ENCODE assay signal across 11 cellular contexts in the genomic region with DNA sequence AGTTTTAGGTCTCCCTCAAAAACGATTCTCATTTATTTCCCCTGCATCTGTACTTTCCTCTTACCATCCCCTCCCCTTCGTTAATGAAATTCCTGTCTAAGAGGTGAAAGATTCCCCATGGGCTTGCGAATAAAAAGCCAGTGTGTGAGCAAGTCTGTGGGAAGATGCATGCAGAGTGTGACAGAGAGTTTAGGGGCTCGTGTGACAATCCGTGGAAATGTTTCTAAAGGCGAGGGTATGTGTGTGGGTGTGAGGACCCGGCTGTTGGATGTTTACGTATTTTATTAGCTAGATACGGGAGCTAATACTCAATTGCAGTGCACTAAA. TPM values are rescaled to one million over a fixed set of nuclear protein-coding genes. Genes with fewer than 3 reads are reported as not detected.
DNase-seq lines count a peak whose midpoint lies in the region; ATAC-seq and TF ChIP-seq lines count a peak whose summit lies in the region.
"Had no signal": no experiment of that assay in that cellular context is flagged by ENCODE, and none has a peak within 500 bp of the region (broad histone marks: within the 10 kb centered on the region; RNA-seq: fewer than 3 reads in every experiment).

No MANE protein-coding gene starts in this region.

- intact Hi-C loops in sciatic nerve (cut with DNase I), result no loop called here

- no peaks in the 10 kb centered on the region for H3K79me2 ChIP-seq in OCI-LY3 (ENCODE audit: low read length)

- no peaks in the 10 kb centered on the region for H3K36me3 Mint-ChIP-seq in glutamatergic neuron (ENCODE audit: unreplicated experiment)
- H3K36me3 Mint-ChIP-seq in stimulated activated memory B cell treated with anti-CD40 and anti-IgM and Interleukin-4, amounts not matched to agents 10 μg/mL and 1 μg/mL and 100 μg/mL, for 72 hours, result no peaks in the 10 kb centered on the region

- DNase-seq in DMS79 treated with DMSO at 0.1 percent for 48 hours (lab: John Stamatoyannopoulos, UW), result peak; percentile 72
- no peak for DNase-seq in DMS79 (lab: John Stamatoyannopoulos, UW)
- no peak for DNase-seq in glutamatergic neuron
- DNase-seq in sciatic nerve (ENCODE audit: low spot score), result no peak
- DNase-seq: NCI-H2107 had no signal

- H3K4me3 ChIP-seq in OCI-LY3 (ENCODE audit: low read length), result peak overlapping the region; percentile 53; the same call in 1 of the 2 replicates

- H3K4me1 Mint-ChIP-seq in glutamatergic neuron (ENCODE audit: low read depth, unreplicated experiment), result peaks cover 29% of the 10 kb centered on the region
- peaks cover 19% of the 10 kb centered on the region for H3K4me1 Mint-ChIP-seq in stimulated activated memory B cell treated with anti-CD40 and anti-IgM and Interleukin-4, amounts not matched to agents 10 μg/mL and 1 μg/mL and 100 μg/mL, for 72 hours

- peak overlapping the region; percentile 95 for H3K27ac Mint-ChIP-seq in glutamatergic neuron (ENCODE audit: unreplicated experiment)
- peak overlapping the region; percentile 40 for H3K27ac Mint-ChIP-seq in stimulated activated memory B cell treated with anti-CD40 and anti-IgM and Interleukin-4, amounts not matched to agents 10 μg/mL and 1 μg/mL and 100 μg/mL, for 72 hours
- H3K27ac Mint-ChIP-seq: activated CD8-positive, alpha-beta T cell treated with anti-CD3 and anti-CD28 coated beads for 36 hours had no signal

- no peaks in the 10 kb centered on the region for H3K36me3 ChIP-seq in OCI-LY3 (replicated peaks; ENCODE audit: low read depth, low read length)
- H3K36me3 ChIP-seq: right atrium auricular region had no signal

- no peaks in the 10 kb centered on the region for H3K9me3 ChIP-seq in OCI-LY3 (ENCODE audit: insufficient read depth, low read length)
- H3K9me3 ChIP-seq: right atrium auricular region had no signal

- no peak overlapping the region for H3K27ac ChIP-seq in OCI-LY3 (ENCODE audit: low read length)
- H3K27ac ChIP-seq: right atrium auricular region had no signal

- H3K4me3 Mint-ChIP-seq in glutamatergic neuron (ENCODE audit: unreplicated experiment), result peak overlapping the region; percentile 63
- no peak overlapping the region for H3K4me3 Mint-ChIP-seq in stimulated activated memory B cell treated with anti-CD40 and anti-IgM and Interleukin-4, amounts not matched to agents 10 μg/mL and 1 μg/mL and 100 μg/mL, for 72 hours
- H3K4me3 Mint-ChIP-seq: activated CD8-positive, alpha-beta T cell treated with anti-CD3 and anti-CD28 coated beads for 36 hours had no signal

- peak overlapping the region; percentile 67 for H3K4me2 ChIP-seq in OCI-LY3 (ENCODE audit: low read length)

- no peak overlapping the region for H3K9ac ChIP-seq in OCI-LY3 (ENCODE audit: low read length)

- H3K9me3 Mint-ChIP-seq in glutamatergic neuron (ENCODE audit: unreplicated experiment), result no peaks in the 10 kb centered on the region
- no peaks in the 10 kb centered on the region for H3K9me3 Mint-ChIP-seq in stimulated activated memory B cell treated with anti-CD40 and anti-IgM and Interleukin-4, amounts not matched to agents 10 μg/mL and 1 μg/mL and 100 μg/mL, for 72 hours
- H3K9me3 Mint-ChIP-seq: activated CD8-positive, alpha-beta T cell treated with anti-CD3 and anti-CD28 coated beads for 36 hours had no signal

- H2AFZ ChIP-seq in OCI-LY3 (ENCODE audit: low read depth, low read length), result 0 out of 2 replicates have a peak overlapping the region, but pooled peaks have one; percentile 72

- no peak for ATAC-seq in stimulated activated memory B cell treated with anti-CD40 and anti-IgM and Interleukin-4, amounts not matched to agents 10 μg/mL and 1 μg/mL and 100 μg/mL, for 72 hours
- ATAC-seq in sciatic nerve (no peak), HG02870 (IDR thresholded peaks at IDR 0.05; ENCODE audit: unreplicated experiment) (no peak), GM19397 (IDR thresholded peaks at IDR 0.05; ENCODE audit: unreplicated experiment) (no peak)

- H3K27me3 ChIP-seq in OCI-LY3 (ENCODE audit: low read depth, low read length), result peaks cover 54% of the 10 kb centered on the region
- H3K27me3 ChIP-seq: right atrium auricular region had no signal

- H4K20me1 ChIP-seq in OCI-LY3 (ENCODE audit: insufficient read depth, low read length), result no peaks in the 10 kb centered on the region

- TF ChIP-seq CTCF in OCI-LY3 (IDR thresholded peaks at IDR 0.05; ENCODE audit: low read depth, low read length), result no peak
- TF ChIP-seq CTCF in glutamatergic neuron (IDR thresholded peaks at IDR 0.05; ENCODE audit: partially characterized antibody, unreplicated experiment), result no peak

- H3K27me3 Mint-ChIP-seq in glutamatergic neuron (ENCODE audit: unreplicated experiment), result peaks cover 4% of the 10 kb centered on the region
- H3K27me3 Mint-ChIP-seq in stimulated activated memory B cell treated with anti-CD40 and anti-IgM and Interleukin-4, amounts not matched to agents 10 μg/mL and 1 μg/mL and 100 μg/mL, for 72 hours, result peaks cover 32% of the 10 kb centered on the region

- H3K4me1 ChIP-seq in OCI-LY3 (ENCODE audit: low read length), result peaks cover 9% of the 10 kb centered on the region; the same call in 1 of the 2 replicates

RNA-seq across cellular contexts. Expression of a gene that starts 0.7 kb away (rescaled TPM):
- total RNA-seq in glutamatergic neuron (ENCODE audit: unreplicated experiment) (0.54 TPM), sciatic nerve (1.5 TPM)
